ENCODE assay signal across 18 cellular contexts in genomic region chr2:174477772-174478171, GRCh38.
"Had no signal": no experiment of that assay in that cellular context is flagged by ENCODE, and none has a peak within 500 bp of the region (broad histone marks: within the 10 kb centered on the region; RNA-seq: fewer than 3 reads in every experiment).

No MANE protein-coding gene starts in this region.

- H3K27me3 ChIP-seq: esophagus muscularis mucosa, gastroesophageal sphincter, neural progenitor cell, ovary, right lobe of liver, stomach had no signal

- H3K4me2 ChIP-seq: neural progenitor cell, smooth muscle cell had no signal

- H3K36me3 ChIP-seq: neural progenitor cell, ovary, right lobe of liver had no signal

- DNase-seq: activated CD4-positive, alpha-beta T cell treated with anti-CD3 and anti-CD28 coated beads for 36 hours; activated CD4-positive, alpha-beta T cell treated with anti-CD3 and anti-CD28 coated beads, Interleukin-2, amount 50 U/mL, for 48 hours; activated gamma-delta T cell; effector CD8-positive, alpha-beta T cell; left cardiac atrium; mesenchymal stem cell; mucosa of descending colon; naive B cell; ovary; right lobe of liver; stimulated activated CD4-positive, alpha-beta T cell treated with anti-CD3 and anti-CD28 coated beads, Interleukin-4, amount 100 ng/mL, for 1 hour; stomach had no signal

- H2AFZ ChIP-seq: neural progenitor cell had no signal

- H3K4me3 ChIP-seq: esophagus muscularis mucosa, gastroesophageal sphincter, mucosa of descending colon, neural progenitor cell, ovary, right lobe of liver, smooth muscle cell, stomach had no signal

- ATAC-seq: activated CD4-positive, alpha-beta T cell treated with anti-CD3 and anti-CD28 coated beads for 36 hours; gastroesophageal sphincter; left cardiac atrium; mucosa of descending colon; right lobe of liver; stimulated activated effector memory CD8-positive, alpha-beta T cell treated with anti-CD3 and anti-CD28 coated beads, Interleukin-12 subunit alpha, Interleukin-12 subunit beta, amount 100 ng/mL, for 72 hours; WTC11 had no signal

- H3K4me1 ChIP-seq: esophagus muscularis mucosa, neural progenitor cell, right lobe of liver, stomach had no signal

- H3K9me3 ChIP-seq: esophagus muscularis mucosa, gastroesophageal sphincter, mucosa of descending colon, ovary, right lobe of liver, stomach had no signal

- H3K27ac ChIP-seq: esophagus muscularis mucosa, gastroesophageal sphincter, neural progenitor cell, ovary, right lobe of liver, stomach had no signal

- H3K9ac ChIP-seq: neural progenitor cell had no signal
